In the genomic region with DNA sequence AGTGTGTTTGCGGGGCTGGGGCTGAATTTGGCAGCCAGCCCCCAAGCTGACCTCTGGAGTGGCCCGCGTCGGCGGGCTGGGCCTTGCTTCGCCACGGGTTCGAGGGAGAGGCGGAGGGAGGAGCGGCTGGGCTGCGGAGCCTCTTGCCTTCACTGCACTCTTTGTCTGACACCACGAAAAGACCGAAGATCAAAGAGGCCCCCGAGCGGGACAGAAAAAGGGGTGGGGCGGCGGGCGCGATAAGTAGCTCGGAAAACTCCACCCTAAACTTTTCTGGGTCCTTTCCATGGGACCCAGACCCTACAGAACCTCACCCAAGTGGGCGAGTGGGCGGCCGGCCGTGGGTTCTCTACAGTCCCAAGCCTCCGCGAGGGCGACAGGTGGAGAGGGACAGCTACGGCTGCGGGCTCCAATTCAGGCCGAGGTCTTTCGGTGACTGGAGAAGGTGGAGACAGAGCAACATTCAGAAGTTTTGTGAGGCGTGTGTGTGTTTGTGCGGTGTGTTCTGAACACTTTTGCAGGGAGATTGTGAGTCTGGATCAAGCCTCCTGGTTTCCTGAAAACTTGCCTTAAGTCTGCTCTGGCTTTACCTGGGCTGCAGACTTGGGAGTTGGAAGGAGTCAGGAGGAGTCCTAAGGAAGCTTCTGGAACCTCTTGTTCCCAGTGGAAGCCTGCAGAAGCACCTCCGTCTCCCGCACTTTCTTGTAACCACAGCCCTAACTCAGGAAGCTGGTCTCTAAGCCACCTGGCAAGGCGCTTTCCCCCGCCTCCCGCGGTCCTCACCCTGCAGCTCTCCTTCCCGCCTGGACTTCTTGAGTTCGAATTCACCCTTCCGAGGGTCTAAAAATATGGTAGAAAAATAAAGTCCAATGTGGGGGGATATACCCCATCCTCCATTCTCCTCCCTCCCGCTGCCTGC, we compare ENCODE assay signal across 20 cellular contexts. TPM values are rescaled to one million over a fixed set of nuclear protein-coding genes. Genes with fewer than 3 reads are reported as not detected.
DNase-seq lines count a peak whose midpoint lies in the region; ATAC-seq and TF ChIP-seq lines count a peak whose summit lies in the region.
"Had no signal": no experiment of that assay in that cellular context is flagged by ENCODE, and none has a peak within 500 bp of the region (broad histone marks: within the 10 kb centered on the region; RNA-seq: fewer than 3 reads in every experiment).

No MANE protein-coding gene starts in this region.

- CTCF ChIA-PET in CD8-positive, alpha-beta T cell (lab: Charles Lee) = interaction anchor here (1.1 to 2.2 kb wide), 6 partner anchors 9 to 48 kb away, joined by 3 to 9 read pairs (median 4); no protein-coding TSS in a partner anchor

- no peaks in the 10 kb centered on the region for H3K36me3 ChIP-seq in BLaER1 treated with 17β-estradiol and CSF1 and Interleukin-3, amounts not matched to agents 10 nM and 100 nM
- no peaks in the 10 kb centered on the region for H3K36me3 ChIP-seq in CD8-positive, alpha-beta T cell (ENCODE audit: insufficient read depth, low read length)
- H3K36me3 ChIP-seq in ovary = no peaks in the 10 kb centered on the region
- H3K36me3 ChIP-seq: cardiac muscle cell, left ventricle myocardium inferior had no signal

- POLR2A ChIA-PET in CD8-positive, alpha-beta T cell (lab: Charles Lee) = interaction anchor here (1.1 kb wide), 1 partner anchor 20 kb away, joined by 3 read pairs; no protein-coding TSS in a partner anchor
- POLR2A ChIA-PET in naive thymus-derived CD8-positive, alpha-beta T cell (lab: Charles Lee) = interaction anchor here (1.0 to 1.8 kb wide), 2 partner anchors 7 to 9 kb away, joined by 3 to 4 read pairs; no protein-coding TSS in a partner anchor

- peaks cover 0 to 6% (median 0%) of the 10 kb centered on the region in 11 experiments; a peak in 2 of 22 replicates for H3K9me3 ChIP-seq in BLaER1 treated with 17β-estradiol and CSF1 and Interleukin-3, amounts not matched to agents 10 nM and 100 nM (replicated peaks in 1 of 11)
- no peaks in the 10 kb centered on the region for H3K9me3 ChIP-seq in CD8-positive, alpha-beta T cell (ENCODE audit: low read length)
- H3K9me3 ChIP-seq in ovary = no peaks in the 10 kb centered on the region
- H3K9me3 ChIP-seq: left ventricle myocardium inferior had no signal

- peak overlapping the region in 10 of 11 experiments; percentile 14 to 45 (median 26); a peak in 13 of 22 replicates for H3K4me2 ChIP-seq in BLaER1 treated with 17β-estradiol and CSF1 and Interleukin-3, amounts not matched to agents 10 nM and 100 nM

- H3K9ac ChIP-seq in BLaER1 treated with 17β-estradiol and CSF1 and Interleukin-3, amounts not matched to agents 10 nM and 100 nM = no peak overlapping the region

- H3K27ac ChIP-seq in BLaER1 treated with 17β-estradiol and CSF1 and Interleukin-3, amounts not matched to agents 10 nM and 100 nM = no peak overlapping the region
- no peak overlapping the region for H3K27ac ChIP-seq in CD8-positive, alpha-beta T cell (ENCODE audit: low read depth, low read length)
- no peak overlapping the region for H3K27ac ChIP-seq in ovary
- no peak overlapping the region for H3K27ac ChIP-seq in foreskin keratinocyte
- H3K27ac ChIP-seq: cardiac muscle cell, left ventricle myocardium inferior had no signal

- H3K27me3 Mint-ChIP-seq in CD8-positive, alpha-beta T cell (ENCODE audit: low read depth) = peaks cover 67% of the 10 kb centered on the region
- peaks cover 82% of the 10 kb centered on the region for H3K27me3 Mint-ChIP-seq in activated T-cell treated with anti-CD3 and anti-CD28 coated beads, Interleukin-2, amount 50 U/mL, for 72 hours (ENCODE audit: low read depth)
- peaks cover 48 to 92% (median 63%) of the 10 kb centered on the region in 5 donors for H3K27me3 Mint-ChIP-seq in naive thymus-derived CD8-positive, alpha-beta T cell

- H3K4me1 ChIP-seq in BLaER1 treated with 17β-estradiol and CSF1 and Interleukin-3, amounts not matched to agents 10 nM and 100 nM = peaks cover 0 to 20% (median 14%) of the 10 kb centered on the region in 10 experiments; a peak in 13 of 20 replicates
- H3K4me1 ChIP-seq in CD8-positive, alpha-beta T cell (ENCODE audit: insufficient read depth, low read length) = peaks cover 34% of the 10 kb centered on the region
- H3K4me1 ChIP-seq in ovary (ENCODE audit: insufficient read depth) = peaks cover 1% of the 10 kb centered on the region
- no peaks in the 10 kb centered on the region for H3K4me1 ChIP-seq in foreskin keratinocyte

- peak overlapping the region in 1 of 10 experiments; percentile 16; a peak in 1 of 20 replicates for H3K4me3 ChIP-seq in BLaER1 treated with 17β-estradiol and CSF1 and Interleukin-3, amounts not matched to agents 10 nM and 100 nM
- no peak overlapping the region for H3K4me3 ChIP-seq in CD8-positive, alpha-beta T cell (ENCODE audit: low read depth, low read length)
- no peak overlapping the region for H3K4me3 ChIP-seq in ovary
- H3K4me3 ChIP-seq: cardiac muscle cell had no signal

- peaks cover 99 to 100% (median 100%) of the 10 kb centered on the region in 11 experiments for H3K27me3 ChIP-seq in BLaER1 treated with 17β-estradiol and CSF1 and Interleukin-3, amounts not matched to agents 10 nM and 100 nM
- H3K27me3 ChIP-seq in CD8-positive, alpha-beta T cell (ENCODE audit: insufficient read depth, low read length) = peaks cover 60% of the 10 kb centered on the region
- H3K27me3 ChIP-seq in ovary (no peaks in the 10 kb centered on the region), foreskin keratinocyte (peaks cover 99% of the 10 kb centered on the region)

- H3K27ac Mint-ChIP-seq in CD8-positive, alpha-beta T cell = no peak overlapping the region
- no peak overlapping the region for H3K27ac Mint-ChIP-seq in activated T-cell treated with anti-CD3 and anti-CD28 coated beads, Interleukin-2, amount 50 U/mL, for 72 hours
- H3K27ac Mint-ChIP-seq in naive thymus-derived CD8-positive, alpha-beta T cell = no peak overlapping the region
- H3K27ac Mint-ChIP-seq: activated naive CD8-positive, alpha-beta T cell treated with anti-CD3 and anti-CD28 coated beads, Interleukin-2, amount 10 ng/mL, durations not matched to agents 7 days and 5 days had no signal

- peak; percentile 43 for ATAC-seq in CD8-positive, alpha-beta T cell
- ATAC-seq in activated T-cell treated with anti-CD3 and anti-CD28 coated beads, Interleukin-2, amount 50 U/mL, for 72 hours (replicated peaks in 1 of 2) = peak in 1 of 2 donors; percentile 36
- peak; percentile 55 for ATAC-seq in naive thymus-derived CD8-positive, alpha-beta T cell
- ATAC-seq in GM21529 (IDR thresholded peaks at IDR 0.05; ENCODE audit: unreplicated experiment) (no peak), foreskin keratinocyte (no peak)

- intact Hi-C loops in CD8-positive, alpha-beta T cell (cut with DNase I, micrococcal nuclease) = no loop called here
- intact Hi-C loops in ovary (cut with DNase I) = no loop called here

- peak overlapping the region; percentile 64 for H3K4me3 Mint-ChIP-seq in CD8-positive, alpha-beta T cell
- H3K4me3 Mint-ChIP-seq in activated T-cell treated with anti-CD3 and anti-CD28 coated beads, Interleukin-2, amount 50 U/mL, for 72 hours = peak overlapping the region; percentile 54 to 72
- peak overlapping the region; percentile 8 to 89 (median 70) for H3K4me3 Mint-ChIP-seq in naive thymus-derived CD8-positive, alpha-beta T cell
- H3K4me3 Mint-ChIP-seq: activated naive CD8-positive, alpha-beta T cell treated with anti-CD3 and anti-CD28 coated beads, Interleukin-2, amount 10 ng/mL, durations not matched to agents 7 days and 5 days had no signal

- no peak for TF ChIP-seq EP300 in ovary (IDR thresholded peaks at IDR 0.05)

- TF ChIP-seq POLR2A in ovary (IDR thresholded peaks at IDR 0.05) = no peak

- peaks cover 0 to 87% (median 65%) of the 10 kb centered on the region in 11 experiments; a peak in 19 of 22 replicates for H4K20me1 ChIP-seq in BLaER1 treated with 17β-estradiol and CSF1 and Interleukin-3, amounts not matched to agents 10 nM and 100 nM

- TF ChIP-seq CTCF in CD8-positive, alpha-beta T cell (IDR thresholded peaks at IDR 0.05) = no peak
- TF ChIP-seq CTCF in ovary (IDR thresholded peaks at IDR 0.05) = no peak
- TF ChIP-seq CTCF in foreskin keratinocyte (conservative IDR thresholded peaks at IDR 0.05) = no peak

- H3K4me1 Mint-ChIP-seq in CD8-positive, alpha-beta T cell (ENCODE audit: low read depth) = peaks cover 55% of the 10 kb centered on the region
- peaks cover 40% of the 10 kb centered on the region for H3K4me1 Mint-ChIP-seq in activated T-cell treated with anti-CD3 and anti-CD28 coated beads, Interleukin-2, amount 50 U/mL, for 72 hours (ENCODE audit: low read depth)
- peaks cover 36 to 78% (median 49%) of the 10 kb centered on the region in 4 donors for H3K4me1 Mint-ChIP-seq in naive thymus-derived CD8-positive, alpha-beta T cell

- no peaks in the 10 kb centered on the region for H3K36me3 Mint-ChIP-seq in CD8-positive, alpha-beta T cell
- no peaks in the 10 kb centered on the region for H3K36me3 Mint-ChIP-seq in activated T-cell treated with anti-CD3 and anti-CD28 coated beads, Interleukin-2, amount 50 U/mL, for 72 hours (ENCODE audit: insufficient read depth in 2 of 2)
- H3K36me3 Mint-ChIP-seq in naive thymus-derived CD8-positive, alpha-beta T cell = peaks cover 0 to 11% (median 3%) of the 10 kb centered on the region in 3 donors
- H3K36me3 Mint-ChIP-seq: activated naive CD8-positive, alpha-beta T cell treated with anti-CD3 and anti-CD28 coated beads, Interleukin-2, amount 10 ng/mL, durations not matched to agents 7 days and 5 days had no signal

- peak in 1 of 7 experiments; percentile 22 for DNase-seq in CD8-positive, alpha-beta T cell
- DNase-seq in activated T-cell treated with anti-CD3 and anti-CD28 coated beads, Interleukin-2, amount 50 U/mL, for 72 hours = no peak
- peak in 4 of 10 donors; percentile 8 to 44 (median 28) for DNase-seq in naive thymus-derived CD8-positive, alpha-beta T cell
- no peak for DNase-seq in ovary
- DNase-seq in foreskin keratinocyte = no peak
- DNase-seq: activated CD8-positive, alpha-beta memory T cell treated with anti-CD3 and anti-CD28 coated beads for 24 hours; activated naive CD8-positive, alpha-beta T cell treated with anti-CD3 and anti-CD28 coated beads, Interleukin-2, amount 10 ng/mL, durations not matched to agents 7 days and 5 days; C1 segment of cervical spinal cord; effector CD8-positive, alpha-beta T cell; hypothalamus; left ventricle myocardium inferior; NCI-H1694 treated with DMSO at 0.1 percent for 48 hours; NCI-H510A treated with DMSO at 0.1 percent for 48 hours had no signal

- WGBS in ovary, 3 donors = 3 to 4% (median 3%) methylated on average over 41 to 43 of the region's 43 CpGs

- H3K9me3 Mint-ChIP-seq in CD8-positive, alpha-beta T cell = no peaks in the 10 kb centered on the region
- H3K9me3 Mint-ChIP-seq in activated T-cell treated with anti-CD3 and anti-CD28 coated beads, Interleukin-2, amount 50 U/mL, for 72 hours = no peaks in the 10 kb centered on the region
- H3K9me3 Mint-ChIP-seq in naive thymus-derived CD8-positive, alpha-beta T cell = peaks cover 0 to 2% (median 0%) of the 10 kb centered on the region in 9 donors
- H3K9me3 Mint-ChIP-seq: activated naive CD8-positive, alpha-beta T cell treated with anti-CD3 and anti-CD28 coated beads, Interleukin-2, amount 10 ng/mL, durations not matched to agents 7 days and 5 days had no signal

RNA-seq across cellular contexts. Expression of a gene that starts 14.8 kb away (rescaled TPM):
- not detected for total RNA-seq in CD8-positive, alpha-beta T cell
- not detected for total RNA-seq in activated T-cell treated with anti-CD3 and anti-CD28 coated beads, Interleukin-2, amount 50 U/mL, for 72 hours
- total RNA-seq in naive thymus-derived CD8-positive, alpha-beta T cell = not detected
- polyA plus RNA-seq in naive thymus-derived CD8-positive, alpha-beta T cell = not detected
- not detected for total RNA-seq in ovary
- polyA plus RNA-seq in ovary = not detected
- not detected in 2 replicates for total RNA-seq in foreskin keratinocyte
- polyA plus RNA-seq in foreskin keratinocyte = not detected in 2 replicates
- total RNA-seq: activated naive CD8-positive, alpha-beta T cell treated with anti-CD3 and anti-CD28 coated beads, Interleukin-2, amount 10 ng/mL, durations not matched to agents 7 days and 5 days; cardiac muscle cell; HT1080; left ventricle myocardium inferior; M059J; OCI-LY7; temporal lobe had no signal
- polyA plus RNA-seq: cardiac muscle cell had no signal

Comparison
In these comparisons a context has a peak if more than half of its experiments do, and no peak if none do; other contexts are left out.
1. ATAC-seq: peak in CD8-positive, alpha-beta T cell (single experiment) and naive thymus-derived CD8-positive, alpha-beta T cell (2 of 2); none in GM21529 (single experiment) and foreskin keratinocyte (single experiment).
2. Peak in every context shown above with its lines, with median percentiles within 50 percentile points of each other: H3K4me3 Mint-ChIP-seq.